7 cellular contexts compared by ENCODE assay signal in genomic region chr9:129981180-129981907, GRCh38.
DNase-seq lines count a peak whose midpoint lies in the region; ATAC-seq and TF ChIP-seq lines count a peak whose summit lies in the region.

No MANE protein-coding gene starts in this region.

- no peak overlapping the region for H3K4me3 ChIP-seq in choroid plexus epithelial cell (ENCODE audit: low read depth, low read length)

- intact Hi-C loops in left colon (cut with DNase I, micrococcal nuclease) = no loop called here

- peak overlapping the region in 1 of 2 donors; percentile 31 for H3K4me3 Mint-ChIP-seq in stimulated activated naive B cell treated with anti-CD40 and anti-IgM and Interleukin-4, amounts not matched to agents 10 μg/mL and 1 μg/mL and 100 μg/mL, for 72 hours

- ATAC-seq in left colon (peak; percentile 46), esophagus mucosa (no peak), GM21423 (IDR thresholded peaks at IDR 0.05; ENCODE audit: unreplicated experiment) (no peak)
- ATAC-seq in stimulated activated naive B cell treated with anti-CD40 and anti-IgM and Interleukin-4, amounts not matched to agents 10 μg/mL and 1 μg/mL and 100 μg/mL, for 72 hours (replicated peaks) = no peak

- no peak for TF ChIP-seq CTCF in choroid plexus epithelial cell (conservative IDR thresholded peaks at IDR 0.05; ENCODE audit: low read depth, low read length)

- H3K36me3 Mint-ChIP-seq in stimulated activated naive B cell treated with anti-CD40 and anti-IgM and Interleukin-4, amounts not matched to agents 10 μg/mL and 1 μg/mL and 100 μg/mL, for 72 hours = peaks cover 61 to 80% of the 10 kb centered on the region in 2 donors

- no peaks in the 10 kb centered on the region for H3K27me3 Mint-ChIP-seq in stimulated activated naive B cell treated with anti-CD40 and anti-IgM and Interleukin-4, amounts not matched to agents 10 μg/mL and 1 μg/mL and 100 μg/mL, for 72 hours

- H3K4me1 Mint-ChIP-seq in stimulated activated naive B cell treated with anti-CD40 and anti-IgM and Interleukin-4, amounts not matched to agents 10 μg/mL and 1 μg/mL and 100 μg/mL, for 72 hours = peaks cover 20 to 53% of the 10 kb centered on the region in 2 donors

- peak overlapping the region; percentile 93 for H3K27ac Mint-ChIP-seq in stimulated activated naive B cell treated with anti-CD40 and anti-IgM and Interleukin-4, amounts not matched to agents 10 μg/mL and 1 μg/mL and 100 μg/mL, for 72 hours

- peaks cover 8% of the 10 kb centered on the region in 2 donors for H3K9me3 Mint-ChIP-seq in stimulated activated naive B cell treated with anti-CD40 and anti-IgM and Interleukin-4, amounts not matched to agents 10 μg/mL and 1 μg/mL and 100 μg/mL, for 72 hours

- DNase-seq in SW480 (ENCODE audit: low spot score) (peak; percentile 36), choroid plexus epithelial cell (ENCODE audit: low read depth) (peak; percentile 80), left colon (peak in 1 of 2 donors; percentile 31), NCI-H446 (lab: John Stamatoyannopoulos, UW) (no peak)
- DNase-seq in stimulated activated naive B cell treated with anti-CD40 and anti-IgM and Interleukin-4, amounts not matched to agents 10 μg/mL and 1 μg/mL and 100 μg/mL, for 72 hours = no peak

Comparison
In these comparisons a context has a peak if more than half of its experiments do, and no peak if none do; other contexts are left out.
1. DNase-seq: peak in SW480 (single experiment) and choroid plexus epithelial cell (single experiment); none in stimulated activated naive B cell treated with anti-CD40 and anti-IgM and Interleukin-4, amounts not matched to agents 10 μg/mL and 1 μg/mL and 100 μg/mL, for 72 hours (single experiment) and NCI-H446 (0 of 2).